Comparison of ENCODE assay signal across 9 cellular contexts in the genomic region with DNA sequence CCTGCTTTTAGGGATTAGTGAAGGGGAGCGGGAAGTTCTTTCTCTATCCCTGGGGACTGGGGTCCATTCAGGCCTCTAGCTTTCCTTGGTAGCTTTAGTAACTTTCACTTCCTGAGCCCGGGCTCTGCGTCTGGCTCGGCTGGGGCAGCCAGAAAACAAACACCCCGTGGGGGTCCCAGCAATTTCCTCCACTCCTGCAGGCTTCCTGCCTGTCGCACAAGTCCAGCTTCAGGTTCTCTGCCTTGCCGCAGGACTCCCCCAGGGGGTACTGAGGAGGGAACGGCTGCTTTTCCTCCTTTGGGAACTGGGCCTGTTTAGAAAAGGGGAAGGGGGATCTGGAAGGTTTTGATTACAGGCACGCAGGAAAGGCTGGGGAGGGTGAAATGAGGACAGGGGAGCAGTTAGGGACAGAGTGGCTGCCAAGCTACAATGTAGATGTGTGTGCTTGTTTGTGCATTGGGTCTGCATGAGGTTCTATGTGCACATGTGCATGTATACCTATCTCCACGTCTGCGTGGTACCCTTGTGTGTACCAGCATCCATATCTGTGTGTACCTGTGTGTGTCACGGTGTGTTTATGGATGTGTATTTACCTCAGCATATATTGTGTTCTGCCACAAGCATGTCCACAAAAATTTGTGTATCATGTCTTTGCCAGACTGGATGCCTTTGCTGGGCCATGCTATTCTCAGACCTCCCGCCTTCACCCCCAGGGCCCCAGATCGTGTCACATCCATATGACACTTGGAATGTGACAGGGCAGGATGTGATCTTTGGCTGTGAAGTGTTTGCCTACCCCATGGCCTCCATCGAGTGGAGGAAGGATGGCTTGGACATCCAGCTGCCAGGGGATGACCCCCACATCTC. TPM values are rescaled to one million over a fixed set of nuclear protein-coding genes. Genes with fewer than 3 reads are reported as not detected.
A peak's percentile ranks its signal among the peaks of the same experiment; 100 is the strongest.
DNase-seq lines count a peak whose midpoint lies in the region; ATAC-seq, FAIRE-seq and TF ChIP-seq lines count a peak whose summit lies in the region.
"Had no signal": no experiment of that assay in that cellular context is flagged by ENCODE, and none has a peak within 500 bp of the region (broad histone marks: within the 10 kb centered on the region; RNA-seq: fewer than 3 reads in every experiment).

No MANE protein-coding gene starts in this region.

- H3K9me2 ChIP-seq in DOHH2 (replicated peaks; ENCODE audit: control insufficient read depth, low read length) = no peaks in the 10 kb centered on the region
- H3K9me2 ChIP-seq in Karpas-422 (replicated peaks; ENCODE audit: insufficient read depth, low read length) = no peaks in the 10 kb centered on the region

- peaks cover 4% of the 10 kb centered on the region; the same call in 1 of the 2 replicates for H4K20me1 ChIP-seq in DOHH2 (ENCODE audit: control insufficient read depth, insufficient read depth, low read depth, low read length)
- H4K20me1 ChIP-seq in Karpas-422 (ENCODE audit: insufficient read depth, low read depth, low read length) = no peaks in the 10 kb centered on the region
- no peaks in the 10 kb centered on the region for H4K20me1 ChIP-seq in K562 (replicated peaks; ENCODE audit: control insufficient read depth, insufficient read depth, low read length)

- H3K4me1 ChIP-seq in DOHH2 (ENCODE audit: control insufficient read depth, low read length) = peaks cover 67% of the 10 kb centered on the region
- peaks cover 73% of the 10 kb centered on the region for H3K4me1 ChIP-seq in Karpas-422 (ENCODE audit: low read length)
- peaks cover 42 to 69% of the 10 kb centered on the region in 2 experiments for H3K4me1 ChIP-seq in K562 (replicated peaks in 1 of 2; ENCODE audit: control insufficient read depth in 2 of 2, insufficient read depth in 2 of 2, low read length in 2 of 2)
- H3K4me1 ChIP-seq in psoas muscle = peaks cover 41% of the 10 kb centered on the region

- H3K27ac ChIP-seq in DOHH2 (ENCODE audit: low read depth, low read length) = no peak overlapping the region
- peak overlapping the region; percentile 98 for H3K27ac ChIP-seq in Karpas-422 (ENCODE audit: low read length)
- peak overlapping the region; percentile 100 for H3K27ac ChIP-seq in K562 (ENCODE audit: extremely low read depth, low read depth, low read length)
- H3K27ac ChIP-seq in psoas muscle = no peak overlapping the region
- no peak overlapping the region for H3K27ac ChIP-seq in dorsolateral prefrontal cortex

- ATAC-seq in K562 (no peak), psoas muscle (no peak)

- H3K9me3 ChIP-seq in DOHH2 (ENCODE audit: control insufficient read depth, insufficient read depth, low read length) (no peaks in the 10 kb centered on the region), Karpas-422 (ENCODE audit: low read length) (no peaks in the 10 kb centered on the region), K562 (replicated peaks; ENCODE audit: control insufficient read depth, insufficient read depth, low read depth, low read length) (no peaks in the 10 kb centered on the region), psoas muscle (no peaks in the 10 kb centered on the region)

- no peak for TF ChIP-seq EP300 in K562 (IDR thresholded peaks at IDR 0.05; ENCODE audit: low read length)

- H2AFZ ChIP-seq in Karpas-422 (ENCODE audit: low read length) = no peak overlapping the region
- H2AFZ ChIP-seq in K562 (ENCODE audit: low read depth, low read length) = peak overlapping the region; percentile 82; the same call in 1 of the 2 replicates

- intact Hi-C loops in K562 (cut with micrococcal nuclease) (loop anchor here (10.0 kb wide), 2 partner anchors 49 to 991 kb away; partner anchors contain the start of gene ARMH3), psoas muscle (cut with DNase I) (no loop called here), dorsolateral prefrontal cortex (cut with DNase I) (loop anchor here (2.0 to 10.0 kb wide), 2 partner anchors 49 to 69 kb away; no protein-coding TSS in a partner anchor)

- H3K79me2 ChIP-seq in DOHH2 (ENCODE audit: control insufficient read depth, low read length) = peaks cover 17% of the 10 kb centered on the region
- H3K79me2 ChIP-seq in Karpas-422 (ENCODE audit: low read length) = peaks cover 41% of the 10 kb centered on the region
- H3K79me2 ChIP-seq in K562 (ENCODE audit: control insufficient read depth, insufficient read depth, low read length) = peaks cover 45% of the 10 kb centered on the region

- H3F3A ChIP-seq in DOHH2 (ENCODE audit: control insufficient read depth, insufficient read depth) = peaks cover 9% of the 10 kb centered on the region

- TF ChIP-seq RAD21 in K562 (CRISPR knock-in tag; conservative IDR thresholded peaks at IDR 0.05 in 1 of 2, IDR thresholded peaks at IDR 0.05 in 1 of 2) = no peak

- H3K9ac ChIP-seq in Karpas-422 (ENCODE audit: low read length) (peak overlapping the region; percentile 88), K562 (ENCODE audit: insufficient read depth in 1 of 2, low read depth in 2 of 2, low read length in 2 of 2) (peak overlapping the region; percentile 96 to 99)

- POLR2A ChIA-PET in K562 (lab: Yijun Ruan, JAX) = interaction anchor here (0.6 to 1.8 kb wide), 5 partner anchors 12 to 1620 kb away, joined by 3 to 7 read pairs (median 4); no protein-coding TSS in a partner anchor

- no peak for FAIRE-seq in K562 (lab: Jason Lieb, UNC)

- WGBS in K562 (ENCODE audit: insufficient coverage, low coverage, missing lambda C conversion rate) = 38% methylated on average over 13 of the region's 15 CpGs
- 42 to 46% (median 45%) methylated on average over 15 of the region's 15 CpGs for WGBS in psoas muscle, 3 donors

- no TSS peak for BruUV-seq in K562 (replicated peaks; lab: Mats Ljungman, UMichigan)

- in situ Hi-C loops in K562 (cut with MboI) = no loop called here

- H3K36me3 ChIP-seq in DOHH2 (ENCODE audit: control insufficient read depth, low read length) = peaks cover 11% of the 10 kb centered on the region
- no peaks in the 10 kb centered on the region for H3K36me3 ChIP-seq in Karpas-422 (ENCODE audit: insufficient read depth, low read length)
- no peaks in the 10 kb centered on the region for H3K36me3 ChIP-seq in K562 (ENCODE audit: control insufficient read depth, insufficient read depth, low read length)
- no peaks in the 10 kb centered on the region for H3K36me3 ChIP-seq in psoas muscle (ENCODE audit: insufficient read depth in 1 of 2, low read depth in 1 of 2)

- CTCF ChIA-PET in K562 (lab: Yijun Ruan, JAX; ENCODE audit: low intra/inter-chr PET ratio) = interaction anchor here (0.9 kb wide), 1 partner anchor 23 kb away, joined by 3 read pairs; no protein-coding TSS in a partner anchor

- DNase-seq in Karpas-422 (peak; percentile 73), K562 (ENCODE audit: extremely low read depth in 1 of 4, low spot score in 3 of 4) (no peak), psoas muscle (no peak), hypothalamus (lab: John Stamatoyannopoulos, UW) (no peak), putamen (ENCODE audit: low spot score) (no peak), dorsolateral prefrontal cortex (no peak)
- DNase-seq: NCI-H2227 treated with DMSO at 0.1 percent for 48 hours, SW 1271 had no signal

- H3K9me1 ChIP-seq in K562 (ENCODE audit: control insufficient read depth, insufficient read depth, low read length) = no peaks in the 10 kb centered on the region

- peaks cover 30% of the 10 kb centered on the region for H3K27me3 ChIP-seq in DOHH2 (ENCODE audit: control insufficient read depth, low read length)
- H3K27me3 ChIP-seq in Karpas-422 (ENCODE audit: low read length) = no peaks in the 10 kb centered on the region
- H3K27me3 ChIP-seq in K562 (ENCODE audit: control insufficient read depth in 2 of 2, insufficient read depth in 2 of 2, low read length in 2 of 2) = no peaks in the 10 kb centered on the region
- peaks cover 0 to 46% (median 0%) of the 10 kb centered on the region in 3 donors for H3K27me3 ChIP-seq in psoas muscle (ENCODE audit: insufficient read depth in 3 of 3, low read length in 2 of 3)
- peaks cover 0 to 58% (median 38%) of the 10 kb centered on the region in 45 donors for H3K27me3 ChIP-seq in dorsolateral prefrontal cortex

- H3K4me2 ChIP-seq in DOHH2 (ENCODE audit: low read length) (peak overlapping the region; percentile 76), Karpas-422 (ENCODE audit: low read depth, low read length, poor library complexity, severe bottlenecking) (peak overlapping the region; percentile 81), K562 (ENCODE audit: insufficient read depth, low read length) (peak overlapping the region; percentile 93; the same call in 1 of the 2 replicates)

- H3K4me3 ChIP-seq in DOHH2 (ENCODE audit: low read length) = peak overlapping the region; percentile 91
- peak overlapping the region; percentile 80 for H3K4me3 ChIP-seq in Karpas-422 (ENCODE audit: low read length)
- no peak overlapping the region; the same call in 1 of the 2 replicates for H3K4me3 ChIP-seq in K562
- peak overlapping the region; percentile 97 for H3K4me3 ChIP-seq in psoas muscle
- H3K4me3 ChIP-seq in dorsolateral prefrontal cortex = peak overlapping the region in 3 of 59 donors; percentile 24 to 52 (median 48)

- TF ChIP-seq CTCF in DOHH2 (IDR thresholded peaks at IDR 0.05; ENCODE audit: low read depth, low read length, poor library complexity, severe bottlenecking) (no peak), K562 (IDR thresholded peaks at IDR 0.05 in 2 of 3, conservative IDR thresholded peaks at IDR 0.05 in 1 of 3; ENCODE audit: insufficient read depth in 2 of 3, low read depth in 1 of 3, low read length in 3 of 3) (no peak), psoas muscle (IDR thresholded peaks at IDR 0.05) (no peak), dorsolateral prefrontal cortex (IDR thresholded peaks at IDR 0.05 in 54 of 56, conservative IDR thresholded peaks at IDR 0.05 in 2 of 56; ENCODE audit: low read depth in 1 of 56, partially characterized antibody in 56 of 56) (no peak)

- no peak for TF ChIP-seq POLR2A in K562 (conservative IDR thresholded peaks at IDR 0.05)

RNA-seq across cellular contexts. Expression of gene KAZALD1, which starts 2.0 kb away (rescaled TPM):
- 21.5 and 50.1 TPM in 2 replicates for total RNA-seq in Karpas-422 (2014; rRNA removed; shearing (Covaris generic); ENCODE audit: low replicate concordance)
- 4.6 and 10.2 TPM in 2 replicates for total RNA-seq in K562 (2011; cell fraction: chromatin; rRNA removed; ENCODE audit: low replicate concordance)
- 12.9 and 13.0 TPM in 2 replicates for total RNA-seq in K562 (2011; cell fraction: nucleolus; rRNA removed)
- 7.4 and 7.9 TPM in 2 replicates for total RNA-seq in K562 (2011; cell fraction: nucleoplasm; rRNA removed)
- total RNA-seq in K562 (2014; rRNA removed) (7.5 and 9.7 TPM in 2 replicates), K562 (2014; rRNA removed; fragmentation: Illumina TruSeq; extraction: Trizol) (2.4 and 2.7 TPM in 2 replicates), K562 (2015; rRNA removed; fragmentation: Illumina TruSeq; extraction: Trizol) (7.8 and 8.5 TPM in 2 replicates), K562 (2021) (8.6 and 9.1 TPM in 2 replicates), psoas muscle (10 to 100 TPM in 1 of 4 donors, 1 to 10 TPM in 3; 1.5 to 10.7 (median 5.2) TPM), dorsolateral prefrontal cortex (1 to 10 TPM in 105 of 120 experiments, under 1 TPM in 15; 0.37 to 6.3 (median 1.9) TPM)
- polyA plus RNA-seq in K562 (2011; rRNA removed) (4.9 and 5.7 TPM in 2 replicates), K562 (2014; fragmentation: Illumina TruSeq; extraction: Trizol) (2.8 and 5.2 TPM in 2 replicates), K562 (2014; fragmentation: Nextera tagmentation; extraction: Ambion mirVana) (under 1 TPM; 0.15 to 0.31 TPM), K562 (2014; rRNA removed) (8.9 and 10.0 TPM in 2 replicates), psoas muscle (1 to 10 TPM; 1.9 to 3.1 (median 3.0) TPM)
- 6.7 and 10.6 TPM in 2 replicates for polyA plus RNA-seq in K562 (2011; cell fraction: cytosol; rRNA removed)
- 15.5 and 16.6 TPM in 2 replicates for polyA plus RNA-seq in K562 (2011; cell fraction: nucleus; rRNA removed)
- polyA plus RNA-seq in K562 (2012) = 8.5 and 11.1 TPM in 2 replicates
- 3.4 and 4.8 TPM in 2 replicates for polyA minus RNA-seq in K562 (2011; rRNA and poly(A)+ RNA removed)
- polyA minus RNA-seq in K562 (2011; cell fraction: cytosol; rRNA and poly(A)+ RNA removed) = 3.4 and 3.6 TPM in 2 replicates
- 14.4 and 25.2 TPM in 2 replicates for polyA minus RNA-seq in K562 (2011; cell fraction: nucleus; rRNA and poly(A)+ RNA removed)

RNA-seq across cellular contexts. Expression of gene SFXN3, which starts 32.7 kb away (rescaled TPM):
- total RNA-seq in Karpas-422 (2014; rRNA removed; shearing (Covaris generic); ENCODE audit: low replicate concordance) = 8.5 and 13.6 TPM in 2 replicates
- total RNA-seq in K562 (2011; cell fraction: chromatin; rRNA removed; ENCODE audit: low replicate concordance) = 6.0 and 9.2 TPM in 2 replicates
- total RNA-seq in K562 (2011; cell fraction: nucleolus; rRNA removed) = 3.8 and 5.2 TPM in 2 replicates
- total RNA-seq in K562 (2011; cell fraction: nucleoplasm; rRNA removed) = 3.7 and 5.1 TPM in 2 replicates
- 1.00 and 2.2 TPM in 2 replicates for total RNA-seq in K562 (2014; rRNA removed)
- total RNA-seq in K562 (2014; rRNA removed; fragmentation: Illumina TruSeq; extraction: Trizol) = 0.64 and 0.69 TPM in 2 replicates
- 0.58 and 0.68 TPM in 2 replicates for total RNA-seq in K562 (2015; rRNA removed; fragmentation: Illumina TruSeq; extraction: Trizol)
- 1.4 and 1.8 TPM in 2 replicates for total RNA-seq in K562 (2021)
- 4.6 and 8.1 TPM in 2 replicates for polyA plus RNA-seq in K562 (2011; rRNA removed)
- polyA plus RNA-seq in K562 (2011; cell fraction: cytosol; rRNA removed) = 5.6 and 7.0 TPM in 2 replicates
- 15.8 and 21.0 TPM in 2 replicates for polyA plus RNA-seq in K562 (2011; cell fraction: nucleus; rRNA removed)
- polyA plus RNA-seq in K562 (2012) = 1.6 and 3.3 TPM in 2 replicates
- 1.5 and 1.6 TPM in 2 replicates for polyA plus RNA-seq in K562 (2014; fragmentation: Illumina TruSeq; extraction: Trizol)
- under 1 TPM; 0.24 to 0.31 TPM for polyA plus RNA-seq in K562 (2014; fragmentation: Nextera tagmentation; extraction: Ambion mirVana)
- 0.86 and 0.96 TPM in 2 replicates for polyA plus RNA-seq in K562 (2014; rRNA removed)
- 5.0 and 5.6 TPM in 2 replicates for polyA minus RNA-seq in K562 (2011; rRNA and poly(A)+ RNA removed)
- polyA minus RNA-seq in K562 (2011; cell fraction: cytosol; rRNA and poly(A)+ RNA removed) = 2.5 and 5.0 TPM in 2 replicates
- polyA minus RNA-seq in K562 (2011; cell fraction: nucleus; rRNA and poly(A)+ RNA removed) = 3.4 and 5.2 TPM in 2 replicates
- total RNA-seq in psoas muscle = 1 to 10 TPM; 4.4 to 7.0 (median 4.9) TPM
- 1 to 10 TPM; 3.2 to 6.1 (median 4.9) TPM for polyA plus RNA-seq in psoas muscle
- total RNA-seq in dorsolateral prefrontal cortex = 100 to 1,000 TPM in 7 of 120 experiments, 10 to 100 TPM in 113; 53.8 to 127 (median 83.8) TPM

RNA-seq across cellular contexts. Expression of gene PDZD7, which starts 32.9 kb away (rescaled TPM):
- total RNA-seq in Karpas-422 (2014; rRNA removed; shearing (Covaris generic); ENCODE audit: low replicate concordance) = 2.6 and 3.0 TPM in 2 replicates
- total RNA-seq in K562 (2011; cell fraction: chromatin; rRNA removed; ENCODE audit: low replicate concordance) = 0.69 TPM in 1 of 2 replicates, not detected in the other
- 0.79 and 0.83 TPM in 2 replicates for total RNA-seq in K562 (2011; cell fraction: nucleolus; rRNA removed)
- 0.44 and 0.46 TPM in 2 replicates for total RNA-seq in K562 (2011; cell fraction: nucleoplasm; rRNA removed)
- total RNA-seq in K562 (2014; rRNA removed) = 0.16 and 0.23 TPM in 2 replicates
- total RNA-seq in K562 (2014; rRNA removed; fragmentation: Illumina TruSeq; extraction: Trizol) = 0.04 TPM in 1 of 2 replicates, not detected in the other
- total RNA-seq in K562 (2015; rRNA removed; fragmentation: Illumina TruSeq; extraction: Trizol) = 0.04 and 0.07 TPM in 2 replicates
- 0.09 and 0.29 TPM in 2 replicates for total RNA-seq in K562 (2021)
- polyA plus RNA-seq in K562 (2011; rRNA removed) = 0.24 and 0.28 TPM in 2 replicates
- polyA plus RNA-seq in K562 (2011; cell fraction: cytosol; rRNA removed) = 0.15 and 0.57 TPM in 2 replicates
- polyA plus RNA-seq in K562 (2011; cell fraction: nucleus; rRNA removed) = 0.62 and 0.97 TPM in 2 replicates
- 0.09 and 0.54 TPM in 2 replicates for polyA plus RNA-seq in K562 (2012)
- polyA plus RNA-seq in K562 (2014; fragmentation: Illumina TruSeq; extraction: Trizol) = 0.04 TPM in 1 of 2 replicates, not detected in the other
- polyA plus RNA-seq in K562 (2014; fragmentation: Nextera tagmentation; extraction: Ambion mirVana) = not detected
- polyA plus RNA-seq in K562 (2014; rRNA removed) = 0.04 and 0.07 TPM in 2 replicates
- polyA minus RNA-seq in K562 (2011; rRNA and poly(A)+ RNA removed) = 0.14 TPM in 1 of 2 replicates, not detected in the other
- 0.38 TPM in 1 of 2 replicates, not detected in the other for polyA minus RNA-seq in K562 (2011; cell fraction: cytosol; rRNA and poly(A)+ RNA removed)
- 0.44 and 0.67 TPM in 2 replicates for polyA minus RNA-seq in K562 (2011; cell fraction: nucleus; rRNA and poly(A)+ RNA removed)
- under 1 TPM in 2 of 4 donors, not detected in 2; 0.08 to 0.54 TPM for total RNA-seq in psoas muscle
- under 1 TPM; 0.04 to 0.30 (median 0.06) TPM for polyA plus RNA-seq in psoas muscle
- 10 to 100 TPM; 11.3 to 42.8 (median 23.8) TPM for total RNA-seq in dorsolateral prefrontal cortex

Comparison
In these comparisons a context has a peak if more than half of its experiments do, and no peak if none do; other contexts are left out.
1. H3K27ac ChIP-seq: peak in Karpas-422 (single experiment) and K562 (single experiment); none in DOHH2 (single experiment), psoas muscle (single experiment) and dorsolateral prefrontal cortex (0 of 59).
2. intact Hi-C loops: an anchor here in K562 (10.0 kb wide) and dorsolateral prefrontal cortex (2.0 to 10.0 kb wide); none called in psoas muscle.
3. Peak in every context shown above with its lines, with median percentiles within 50 percentile points of each other: H3K4me2 ChIP-seq.